ENCODE assay signal across 13 cellular contexts in the genomic region with DNA sequence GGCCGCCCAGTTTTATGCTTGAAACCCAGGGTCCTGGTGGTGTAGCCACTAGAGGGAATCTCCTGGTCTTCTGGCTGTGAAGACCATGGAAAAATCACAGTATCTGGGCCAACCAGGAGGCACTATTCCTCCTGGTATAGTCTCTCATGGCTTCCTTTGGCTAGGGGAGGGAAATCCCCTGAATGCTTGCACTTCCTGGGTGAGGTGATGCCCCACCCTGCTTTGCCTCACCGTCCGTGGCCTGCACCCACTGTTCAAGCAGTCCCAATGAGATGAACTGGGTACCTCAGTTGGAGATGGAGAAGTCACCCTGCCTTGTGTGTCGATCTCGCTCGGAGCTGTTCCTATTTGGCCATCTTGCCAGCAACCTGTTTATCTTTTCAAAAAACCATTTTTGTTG. TPM values are rescaled to one million over a fixed set of nuclear protein-coding genes. Genes with fewer than 3 reads are reported as not detected.
DNase-seq lines count a peak whose midpoint lies in the region; ATAC-seq and TF ChIP-seq lines count a peak whose summit lies in the region.
"Had no signal": no experiment of that assay in that cellular context is flagged by ENCODE, and none has a peak within 500 bp of the region (broad histone marks: within the 10 kb centered on the region; RNA-seq: fewer than 3 reads in every experiment).

No MANE protein-coding gene starts in this region.

- TF ChIP-seq CTCF in left ventricle myocardium inferior (IDR thresholded peaks at IDR 0.05; ENCODE audit: borderline replicate concordance) (no peak), activated B cell treated with CpG ODN at 0.5 μM for 24 hours (IDR thresholded peaks at IDR 0.05) (no peak), adrenal gland (IDR thresholded peaks at IDR 0.05) (no peak)

- peak; percentile 3 for DNase-seq in Right ventricle myocardium inferior (ENCODE audit: missing footprints)
- DNase-seq in left ventricle myocardium inferior: no peak
- DNase-seq in activated B cell treated with CpG ODN at 0.5 μM for 24 hours: no peak
- peak; percentile 15 for DNase-seq in stimulated activated naive CD4-positive, alpha-beta T cell treated with Interleukin-2 at 50 U/mL for 16 hours (lab: John Stamatoyannopoulos, UW)
- DNase-seq in NCI-H2107 treated with DMSO at 0.1 percent for 48 hours (lab: John Stamatoyannopoulos, UW; ENCODE audit: unreplicated experiment): no peak
- no peak for DNase-seq in HT-29 (ENCODE audit: low spot score)
- no peak for DNase-seq in adrenal gland
- DNase-seq: glutamatergic neuron, KBM-7, NCI-H2029, ovary had no signal

- intact Hi-C loops in Right ventricle myocardium inferior (cut with DNase I): no loop called here
- intact Hi-C loops in left ventricle myocardium inferior (cut with micrococcal nuclease): no loop called here
- intact Hi-C loops in activated B cell treated with CpG ODN at 0.5 μM for 24 hours (cut with micrococcal nuclease): loop anchor here (1.0 kb wide), 1 partner anchor 10 kb away; a partner anchor contains a TSS
- intact Hi-C loops in adrenal gland (cut with DNase I): no loop called here

- H3K36me3 Mint-ChIP-seq in activated B cell treated with CpG ODN at 0.5 μM for 24 hours (ENCODE audit: low read depth): peaks cover 5% of the 10 kb centered on the region
- peaks cover 17% of the 10 kb centered on the region for H3K36me3 Mint-ChIP-seq in activated naive CD8-positive, alpha-beta T cell

- no peak overlapping the region for H3K27ac ChIP-seq in left ventricle myocardium inferior (replicated peaks)
- H3K27ac ChIP-seq in adrenal gland: no peak overlapping the region
- H3K27ac ChIP-seq: ascending aorta, ovary had no signal

- H3K36me3 ChIP-seq in left ventricle myocardium inferior (peaks cover 4% of the 10 kb centered on the region), adrenal gland (replicated peaks in 1 of 2) (no peaks in the 10 kb centered on the region)
- H3K36me3 ChIP-seq: ovary had no signal

- no peak for TF ChIP-seq POLR2A in adrenal gland (IDR thresholded peaks at IDR 0.05)

- H3K4me3 ChIP-seq in left ventricle myocardium inferior (no peak overlapping the region), adrenal gland (no peak overlapping the region)
- H3K4me3 ChIP-seq: ascending aorta, ovary had no signal

- no peak for ATAC-seq in Right ventricle myocardium inferior
- peak; percentile 83 for ATAC-seq in activated B cell treated with CpG ODN at 0.5 μM for 24 hours (ENCODE audit: low read depth)

- POLR2A ChIA-PET in activated B cell treated with CpG ODN at 0.5 μM for 24 hours (lab: Charles Lee): no interaction called here

- no peaks in the 10 kb centered on the region for H3K27me3 Mint-ChIP-seq in activated B cell treated with CpG ODN at 0.5 μM for 24 hours
- no peaks in the 10 kb centered on the region for H3K27me3 Mint-ChIP-seq in activated naive CD8-positive, alpha-beta T cell

- CTCF ChIA-PET in activated B cell treated with CpG ODN at 0.5 μM for 24 hours (lab: Charles Lee): no interaction called here

- H3K27me3 ChIP-seq in left ventricle myocardium inferior (ENCODE audit: low read depth) (no peaks in the 10 kb centered on the region), adrenal gland (no peaks in the 10 kb centered on the region)
- H3K27me3 ChIP-seq: ascending aorta, ovary had no signal

- H3K4me1 Mint-ChIP-seq in activated B cell treated with CpG ODN at 0.5 μM for 24 hours: peaks cover 21% of the 10 kb centered on the region
- peaks cover 26% of the 10 kb centered on the region for H3K4me1 Mint-ChIP-seq in activated naive CD8-positive, alpha-beta T cell (ENCODE audit: low read depth)

- H3K9me3 Mint-ChIP-seq in activated B cell treated with CpG ODN at 0.5 μM for 24 hours: no peaks in the 10 kb centered on the region
- peaks cover 5% of the 10 kb centered on the region for H3K9me3 Mint-ChIP-seq in activated naive CD8-positive, alpha-beta T cell (ENCODE audit: low read depth)

- H3K27ac Mint-ChIP-seq in activated B cell treated with CpG ODN at 0.5 μM for 24 hours: peak overlapping the region; percentile 74
- peak overlapping the region; percentile 77 for H3K27ac Mint-ChIP-seq in activated naive CD8-positive, alpha-beta T cell

- peaks cover 25% of the 10 kb centered on the region for H3K9me3 ChIP-seq in left ventricle myocardium inferior (replicated peaks)
- no peaks in the 10 kb centered on the region for H3K9me3 ChIP-seq in adrenal gland (replicated peaks in 1 of 3)
- H3K9me3 ChIP-seq: ovary had no signal

- WGBS in adrenal gland, 4 donors: 92 to 98% (median 95%) methylated on average over 5 to 6 of the region's 6 CpGs

- H3K4me3 Mint-ChIP-seq in activated B cell treated with CpG ODN at 0.5 μM for 24 hours: peak overlapping the region; percentile 50
- peak overlapping the region; percentile 66 for H3K4me3 Mint-ChIP-seq in activated naive CD8-positive, alpha-beta T cell

- H3K4me1 ChIP-seq in left ventricle myocardium inferior (no peaks in the 10 kb centered on the region), adrenal gland (replicated peaks in 1 of 2) (no peaks in the 10 kb centered on the region)
- H3K4me1 ChIP-seq: ascending aorta had no signal

RNA-seq across cellular contexts. Expression of a gene that starts 10.1 kb away (rescaled TPM):
- total RNA-seq in Right ventricle myocardium inferior: 7.0 TPM
- total RNA-seq in left ventricle myocardium inferior: 6.3 TPM
- total RNA-seq in activated B cell treated with CpG ODN at 0.5 μM for 24 hours: 13.5 and 15.5 TPM in 2 replicates
- 5.8 and 7.2 TPM in 2 replicates for total RNA-seq in HT-29 (2014; rRNA removed; shearing (Covaris generic))
- 10 to 100 TPM in 4 of 8 donors, 1 to 10 TPM in 4; 7.1 to 18.7 (median 10.0) TPM for total RNA-seq in adrenal gland
- polyA plus RNA-seq in adrenal gland: 10 to 100 TPM; 11.6 to 29.4 (median 22.2) TPM

Comparison
In these comparisons a context has a peak if more than half of its experiments do, and no peak if none do; other contexts are left out.
1. DNase-seq: peak in Right ventricle myocardium inferior (single experiment) and stimulated activated naive CD4-positive, alpha-beta T cell treated with Interleukin-2 at 50 U/mL for 16 hours (single experiment); none in left ventricle myocardium inferior (single experiment), activated B cell treated with CpG ODN at 0.5 μM for 24 hours (single experiment), NCI-H2107 treated with DMSO at 0.1 percent for 48 hours (single experiment), HT-29 (single experiment) and adrenal gland (0 of 7).